13 cellular contexts compared by ENCODE assay signal in genomic region chr10:73779539-73780197, GRCh38. TPM values are rescaled to one million over a fixed set of nuclear protein-coding genes. Genes with fewer than 3 reads are reported as not detected.
DNase-seq lines count a peak whose midpoint lies in the region; ATAC-seq and TF ChIP-seq lines count a peak whose summit lies in the region.
"Had no signal": no experiment of that assay in that cellular context is flagged by ENCODE, and none has a peak within 500 bp of the region (broad histone marks: within the 10 kb centered on the region; RNA-seq: fewer than 3 reads in every experiment).

No MANE protein-coding gene starts in this region.

- H3K9me3 Mint-ChIP-seq in Calu3 (ENCODE audit: low read depth, unreplicated experiment) (no peaks in the 10 kb centered on the region), activated B cell treated with CpG ODN at 0.5 μM for 24 hours (no peaks in the 10 kb centered on the region), immature natural killer cell (no peaks in the 10 kb centered on the region)

- POLR2A ChIA-PET in activated B cell treated with CpG ODN at 0.5 μM for 24 hours (lab: Charles Lee), result interaction anchor here (0.8 to 4.9 kb wide), 3 partner anchors 7 to 29 kb away, joined by 5 to 77 read pairs (median 9); a partner anchor contains a TSS

- CTCF ChIA-PET in Calu3 (lab: Charles Lee), result interaction anchor here (0.6 kb wide), 1 partner anchor 51 kb away, joined by 5 read pairs; no protein-coding TSS in a partner anchor
- CTCF ChIA-PET in activated B cell treated with CpG ODN at 0.5 μM for 24 hours (lab: Charles Lee), result interaction anchor here (2.1 kb wide), 1 partner anchor 100 kb away, joined by 4 read pairs; no protein-coding TSS in a partner anchor

- TF ChIP-seq CTCF in 22Rv1 (IDR thresholded peaks at IDR 0.05), result no peak
- TF ChIP-seq CTCF in Calu3 (IDR thresholded peaks at IDR 0.05; ENCODE audit: unreplicated experiment), result no peak
- no peak for TF ChIP-seq CTCF in activated B cell treated with CpG ODN at 0.5 μM for 24 hours (IDR thresholded peaks at IDR 0.05)

- DNase-seq in Calu3, result no peak
- DNase-seq in activated B cell treated with CpG ODN at 0.5 μM for 24 hours, result no peak
- DNase-seq in immature natural killer cell, result no peak
- DNase-seq in erythroblast (lab: John Stamatoyannopoulos, UW), result no peak
- no peak for DNase-seq in OCI-M2 (lab: John Stamatoyannopoulos, UW; ENCODE audit: unreplicated experiment)
- DNase-seq in mesenteric fat pad (ENCODE audit: low spot score), result no peak
- DNase-seq: anterior cingulate cortex; NCI-H187; NCI-H524 treated with DMSO at 0.1 percent for 48 hours; stimulated activated CD4-positive, alpha-beta T cell treated with anti-CD3 and anti-CD28 coated beads, Interleukin-15, amount 100 ng/mL, for 24 hours had no signal

- peaks cover 47% of the 10 kb centered on the region for H3K36me3 Mint-ChIP-seq in Calu3 (ENCODE audit: insufficient read depth, unreplicated experiment)
- peaks cover 46% of the 10 kb centered on the region for H3K36me3 Mint-ChIP-seq in activated B cell treated with CpG ODN at 0.5 μM for 24 hours (ENCODE audit: low read depth)
- peaks cover 12 to 19% (median 19%) of the 10 kb centered on the region in 3 donors for H3K36me3 Mint-ChIP-seq in immature natural killer cell

- no peak for ATAC-seq in activated B cell treated with CpG ODN at 0.5 μM for 24 hours (ENCODE audit: low read depth)
- ATAC-seq in GM21526 (IDR thresholded peaks at IDR 0.05; ENCODE audit: low FRiP score, unreplicated experiment), result no peak

- H3K27ac ChIP-seq in 22Rv1, result peak overlapping the region; percentile 82; the same call in 1 of the 2 replicates
- H3K27ac ChIP-seq: prostate gland had no signal

- intact Hi-C loops in Calu3 (cut with micrococcal nuclease; ENCODE audit: unreplicated experiment) (loop anchor here (10.0 kb wide), 1 partner anchor 95 kb away; the partner anchor contains the start of gene CAMK2G), activated B cell treated with CpG ODN at 0.5 μM for 24 hours (cut with micrococcal nuclease) (no loop called here)

- TF ChIP-seq POLR2A in erythroblast (IDR thresholded peaks at IDR 0.05; ENCODE audit: low read length), result no peak

- H3K27me3 Mint-ChIP-seq in Calu3 (ENCODE audit: unreplicated experiment), result no peaks in the 10 kb centered on the region
- H3K27me3 Mint-ChIP-seq in activated B cell treated with CpG ODN at 0.5 μM for 24 hours, result no peaks in the 10 kb centered on the region
- H3K27me3 Mint-ChIP-seq in immature natural killer cell (ENCODE audit: low read depth in 3 of 3), result peaks cover 3 to 5% (median 5%) of the 10 kb centered on the region in 3 donors

- H3K27ac Mint-ChIP-seq in Calu3 (ENCODE audit: unreplicated experiment) (peak overlapping the region; percentile 27), activated B cell treated with CpG ODN at 0.5 μM for 24 hours (no peak overlapping the region), immature natural killer cell (peak overlapping the region; percentile 62 to 92 (median 86))

- H3K4me1 Mint-ChIP-seq in Calu3 (ENCODE audit: low read depth, unreplicated experiment), result peaks cover 38% of the 10 kb centered on the region
- peaks cover 52% of the 10 kb centered on the region for H3K4me1 Mint-ChIP-seq in activated B cell treated with CpG ODN at 0.5 μM for 24 hours
- H3K4me1 Mint-ChIP-seq in immature natural killer cell, result peaks cover 61 to 78% of the 10 kb centered on the region in 2 donors

- H3K4me3 Mint-ChIP-seq in Calu3 (ENCODE audit: low read depth, unreplicated experiment) (peak overlapping the region; percentile 93), activated B cell treated with CpG ODN at 0.5 μM for 24 hours (peak overlapping the region; percentile 38), immature natural killer cell (peak overlapping the region; percentile 61 to 95 (median 72))

- BruUV-seq in Calu3 (replicated peaks; lab: Mats Ljungman, UMichigan), result no TSS peak

RNA-seq across cellular contexts. Expression of gene CHCHD1, which starts 2.2 kb away (rescaled TPM):
- 39.2 and 44.1 TPM in 2 replicates for total RNA-seq in Calu3 (2022)
- 19.3 and 24.2 TPM in 2 replicates for total RNA-seq in activated B cell treated with CpG ODN at 0.5 μM for 24 hours
- 10 to 100 TPM; 24.8 to 46.9 (median 42.7) TPM for polyA plus RNA-seq in immature natural killer cell
- total RNA-seq in mesenteric fat pad, result 17.7 TPM

RNA-seq across cellular contexts. Expression of gene ZSWIM8, which starts 5.7 kb away (rescaled TPM):
- total RNA-seq in Calu3 (2022) (59.9 and 69.9 TPM in 2 replicates), activated B cell treated with CpG ODN at 0.5 μM for 24 hours (67.5 and 93.0 TPM in 2 replicates), mesenteric fat pad (91.5 TPM)
- polyA plus RNA-seq in immature natural killer cell, result 10 to 100 TPM in 2 of 3 donors, 1 to 10 TPM in 1; 7.3 to 44.7 (median 14.8) TPM

RNA-seq across cellular contexts. Expression of gene NDST2, which starts 31.7 kb away (rescaled TPM):
- total RNA-seq in Calu3 (2022), result 24.8 and 26.7 TPM in 2 replicates
- 59.4 and 61.7 TPM in 2 replicates for total RNA-seq in activated B cell treated with CpG ODN at 0.5 μM for 24 hours
- 10 to 100 TPM; 10.6 to 29.9 (median 10.7) TPM for polyA plus RNA-seq in immature natural killer cell
- 41.6 TPM for total RNA-seq in mesenteric fat pad

RNA-seq across cellular contexts. Expression of gene SEC24C, which starts 35.5 kb away (rescaled TPM):
- total RNA-seq in Calu3 (2022), result 91.7 and 98.4 TPM in 2 replicates
- total RNA-seq in activated B cell treated with CpG ODN at 0.5 μM for 24 hours, result 78.5 and 89.8 TPM in 2 replicates
- 10 to 100 TPM; 15.5 to 77.7 (median 21.3) TPM for polyA plus RNA-seq in immature natural killer cell
- total RNA-seq in mesenteric fat pad, result 65.5 TPM

Comparison
In these comparisons a context has a peak if more than half of its experiments do, and no peak if none do; other contexts are left out.
1. H3K4me3 Mint-ChIP-seq: peak in every context shown above with its lines; median percentile 93 in Calu3; 72 in immature natural killer cell; 38 in activated B cell treated with CpG ODN at 0.5 μM for 24 hours.